ENCODE assay signal across 21 cellular contexts in genomic region chr4:126242679-126243390, GRCh38.
A peak's percentile ranks its signal among the peaks of the same experiment; 100 is the strongest.
DNase-seq lines count a peak whose midpoint lies in the region; ATAC-seq, FAIRE-seq and TF ChIP-seq lines count a peak whose summit lies in the region.
"Had no signal": no experiment of that assay in that cellular context is flagged by ENCODE, and none has a peak within 500 bp of the region (broad histone marks: within the 10 kb centered on the region; RNA-seq: fewer than 3 reads in every experiment).

No MANE protein-coding gene starts in this region.

- no peak overlapping the region for H2BK120ac ChIP-seq in H1 (replicated peaks; ENCODE audit: low read depth, low read length)

- H2BK15ac ChIP-seq in H1 (ENCODE audit: low read length), result no peak overlapping the region

- no peaks in the 10 kb centered on the region for H4K20me1 ChIP-seq in H1 (replicated peaks in 1 of 2; ENCODE audit: control insufficient read depth in 1 of 2, insufficient read depth in 2 of 2, low read length in 2 of 2)

- CTCF ChIA-PET in H1 (lab: Charles Lee; ENCODE audit: partially characterized antibody), result interaction anchor here (0.7 kb wide), 1 partner anchor 341 kb away, joined by 3 read pairs; no protein-coding TSS in a partner anchor

- H3K27me3 ChIP-seq in H1 (replicated peaks in 1 of 4; ENCODE audit: control insufficient read depth in 3 of 4, extremely low read depth in 1 of 4, insufficient read depth in 3 of 4, low read length in 3 of 4), result no peaks in the 10 kb centered on the region
- no peaks in the 10 kb centered on the region for H3K27me3 ChIP-seq in left ventricle myocardium inferior (ENCODE audit: low read depth)
- H3K27me3 ChIP-seq in gastrocnemius medialis, result no peaks in the 10 kb centered on the region
- H3K27me3 ChIP-seq: suprapubic skin had no signal

- no peak for FAIRE-seq in H1 (lab: Jason Lieb, UNC)
- FAIRE-seq in GM12891 (lab: Jason Lieb, UNC), result no peak
- FAIRE-seq in RCC 7860 (lab: Jason Lieb, UNC), result no peak
- FAIRE-seq: astrocyte, endometrium, GM12892 had no signal

- H3K9me3 ChIP-seq in H1 (ENCODE audit: insufficient read depth in 2 of 2, low read depth in 1 of 2, low read length in 1 of 2) (no peaks in the 10 kb centered on the region), left ventricle myocardium inferior (replicated peaks) (peaks cover 10% of the 10 kb centered on the region), gastrocnemius medialis (no peaks in the 10 kb centered on the region)
- H3K9me3 ChIP-seq: suprapubic skin had no signal

- no peak overlapping the region for H2BK12ac ChIP-seq in H1 (ENCODE audit: low read depth, low read length)

- no peak overlapping the region for H3K4me2 ChIP-seq in H1 (ENCODE audit: insufficient read depth in 1 of 2, low read depth in 2 of 2, low read length in 2 of 2)

- peak; percentile 8 for DNase-seq in M059J (ENCODE audit: low read depth)
- DNase-seq in H1 (ENCODE audit: low read depth in 1 of 2, low spot score in 2 of 2), result no peak
- DNase-seq in left ventricle myocardium inferior, result peak; percentile 63
- DNase-seq in gastrocnemius medialis, result peak in 1 of 2 donors; percentile 27
- DNase-seq in GM12891 (ENCODE audit: insufficient read length, low spot score), result no peak
- DNase-seq in RCC 7860 (ENCODE audit: low spot score), result no peak
- DNase-seq: activated CD4-positive, alpha-beta T cell treated with anti-CD3 and anti-CD28 coated beads, Interleukin-2, amount 10 ng/mL, durations not matched to agents 7 days and 5 days; activated naive CD4-positive, alpha-beta T cell treated with anti-CD3 and anti-CD28 coated beads for 36 hours; GF-D8; immature natural killer cell; MM.1S; naive B cell; NCI-H1694; NCI-H345; SW 1271 had no signal

- peak overlapping the region; percentile 70; the same call in 1 of the 2 replicates for H2AFZ ChIP-seq in H1 (ENCODE audit: low read length)

- H3K4me1 ChIP-seq in H1 (replicated peaks in 1 of 4; ENCODE audit: control insufficient read depth in 3 of 4, insufficient read depth in 4 of 4, low read length in 3 of 4) (no peaks in the 10 kb centered on the region), left ventricle myocardium inferior (no peaks in the 10 kb centered on the region), gastrocnemius medialis (no peaks in the 10 kb centered on the region)
- H3K4me1 ChIP-seq: suprapubic skin had no signal

- H4K5ac ChIP-seq in H1 (ENCODE audit: insufficient read length, low read depth, low read length), result no peak overlapping the region

- no peak overlapping the region for H3K4ac ChIP-seq in H1 (replicated peaks; ENCODE audit: insufficient read length, low read depth, low read length)

- no peak overlapping the region for H2AK5ac ChIP-seq in H1 (ENCODE audit: low read depth, low read length)

- H2BK5ac ChIP-seq in H1 (ENCODE audit: low read depth, low read length), result no peak overlapping the region

- TF ChIP-seq EP300 in H1 (IDR thresholded peaks at IDR 0.05; ENCODE audit: borderline replicate concordance in 1 of 2, low read depth in 2 of 2, low read length in 2 of 2), result no peak

- H4K91ac ChIP-seq in H1 (replicated peaks; ENCODE audit: insufficient read length, low read length), result no peak overlapping the region

- TF ChIP-seq CTCF in H1 (IDR thresholded peaks at IDR 0.05; ENCODE audit: control extremely low read depth in 1 of 3, insufficient read depth in 1 of 3, low read depth in 1 of 3, low read length in 3 of 3) (no peak), left ventricle myocardium inferior (IDR thresholded peaks at IDR 0.05; ENCODE audit: borderline replicate concordance) (no peak), gastrocnemius medialis (IDR thresholded peaks at IDR 0.05 in 4 of 5, conservative IDR thresholded peaks at IDR 0.05 in 1 of 5) (no peak)

- no peaks in the 10 kb centered on the region for H3K79me2 ChIP-seq in H1 (ENCODE audit: control insufficient read depth in 1 of 2, insufficient read depth in 2 of 2, low read length in 2 of 2)

- TF ChIP-seq RAD21 in H1 (IDR thresholded peaks at IDR 0.05 in 1 of 2, conservative IDR thresholded peaks at IDR 0.05 in 1 of 2; ENCODE audit: low read depth in 2 of 2, low read length in 2 of 2), result no peak

- intact Hi-C loops in left ventricle myocardium inferior (cut with micrococcal nuclease) (no loop called here), gastrocnemius medialis (cut with DNase I; ENCODE audit: low total_unique reads) (no loop called here)

- no peak for TF ChIP-seq POLR2A in H1 (IDR thresholded peaks at IDR 0.05; ENCODE audit: control extremely low read depth in 1 of 2, low read depth in 2 of 2, low read length in 2 of 2)
- TF ChIP-seq POLR2A in gastrocnemius medialis (IDR thresholded peaks at IDR 0.05), result no peak
- TF ChIP-seq POLR2A in GM12891 (IDR thresholded peaks at IDR 0.05; ENCODE audit: low read depth, low read length), result no peak

- H3K9ac ChIP-seq in H1 (replicated peaks in 1 of 4; ENCODE audit: extremely low read depth in 1 of 4, low read depth in 3 of 4, low read length in 3 of 4), result no peak overlapping the region

- H3K27ac ChIP-seq in H1 (ENCODE audit: low read depth, low read length) (no peak overlapping the region), left ventricle myocardium inferior (replicated peaks) (peak overlapping the region; percentile 43), gastrocnemius medialis (peak overlapping the region in 1 of 4 donors; percentile 2)
- H3K27ac ChIP-seq: suprapubic skin had no signal

- no peak overlapping the region for H2BK20ac ChIP-seq in H1 (ENCODE audit: low read length)

- no peak overlapping the region for H3K56ac ChIP-seq in H1 (replicated peaks; ENCODE audit: insufficient read length, low read depth, low read length)

- H3K23ac ChIP-seq in H1 (ENCODE audit: insufficient read length), result no peak overlapping the region

- no peaks in the 10 kb centered on the region for H3K36me3 ChIP-seq in H1 (ENCODE audit: control insufficient read depth in 2 of 4, insufficient read depth in 4 of 4, low read length in 3 of 4)
- H3K36me3 ChIP-seq in left ventricle myocardium inferior, result no peaks in the 10 kb centered on the region
- H3K36me3 ChIP-seq in gastrocnemius medialis, result no peaks in the 10 kb centered on the region
- H3K36me3 ChIP-seq: suprapubic skin had no signal

- in situ Hi-C loops in gastrocnemius medialis (cut with MboI; ENCODE audit: low sequenced_read_pairs in 4 of 4), result no loop called here

- H3K4me3 ChIP-seq in H1 (ENCODE audit: extremely low read depth in 1 of 4, insufficient read depth in 2 of 4, low read depth in 3 of 4, low read length in 4 of 4) (no peak overlapping the region), left ventricle myocardium inferior (no peak overlapping the region), gastrocnemius medialis (no peak overlapping the region)
- H3K4me3 ChIP-seq: lung, suprapubic skin had no signal

- H3K79me1 ChIP-seq in H1 (ENCODE audit: low read depth, low read length), result no peaks in the 10 kb centered on the region

- no peak overlapping the region for H3K14ac ChIP-seq in H1 (ENCODE audit: insufficient read length)

- H4K8ac ChIP-seq in H1 (ENCODE audit: extremely low read depth, insufficient read depth, low read length), result no peak overlapping the region

- H3K23me2 ChIP-seq in H1 (ENCODE audit: low read depth, low read length), result no peaks in the 10 kb centered on the region

- peak; percentile 26 to 39 for ATAC-seq in gastrocnemius medialis
- ATAC-seq in GM21526 (IDR thresholded peaks at IDR 0.05; ENCODE audit: low FRiP score, unreplicated experiment), result no peak

- H3K18ac ChIP-seq in H1 (ENCODE audit: extremely low read depth, low read length), result no peak overlapping the region

- POLR2A ChIA-PET in H1 (lab: Charles Lee; ENCODE audit: partially characterized antibody), result no interaction called here

- 91% methylated on average over 7 of the region's 7 CpGs; no CpG with 5 or more reads in 1 of the 2 experiments for WGBS in H1 (ENCODE audit: extremely low coverage in 1 of 2, insufficient coverage in 1 of 2, insufficient read length in 1 of 2, insufficient replicate concordance in 2 of 2, low coverage in 1 of 2, low lambda C conversion rate in 2 of 2, missing lambda C conversion rate in 1 of 2), 2 experiments

TF ChIP-seq in H1, 55 proteins besides CTCF, POLR2A, EP300 and RAD21:
- TF ChIP-seq CBX5 (IDR thresholded peaks at IDR 0.05; ENCODE audit: low read depth, low read length) (no peak), MAFK (IDR thresholded peaks at IDR 0.05; ENCODE audit: low read depth, low read length) (no peak), NRF1 (IDR thresholded peaks at IDR 0.05; ENCODE audit: low read depth, low read length) (no peak), POU5F1 (IDR thresholded peaks at IDR 0.05; ENCODE audit: low read depth, low read length) (no peak)

TF ChIP-seq in GM12891, 5 proteins besides CTCF, POLR2A, EP300 and RAD21:
- no peak for TF ChIP-seq PAX5 (IDR thresholded peaks at IDR 0.05; ENCODE audit: insufficient read depth, low read length, severe bottlenecking)
- no peak for TF ChIP-seq SPI1 (IDR thresholded peaks at IDR 0.05; ENCODE audit: low read depth, low read length)
- no peak for TF ChIP-seq POLR2AphosphoS5 (IDR thresholded peaks at IDR 0.05; ENCODE audit: low read depth, low read length)
- TF ChIP-seq POU2F2 (IDR thresholded peaks at IDR 0.05; ENCODE audit: low read depth, low read length), result no peak
- no peak for TF ChIP-seq TAF1 (IDR thresholded peaks at IDR 0.05; ENCODE audit: low read depth, low read length)
TF ChIP-seq in GM12891: peak in this region for 0.

Comparison
In these comparisons a context has a peak if more than half of its experiments do, and no peak if none do; other contexts are left out.
1. DNase-seq: peak in M059J (single experiment) and left ventricle myocardium inferior (single experiment); none in H1 (0 of 2), GM12891 (single experiment) and RCC 7860 (single experiment).